ENCODE assay signal across 15 cellular contexts in the genomic region with DNA sequence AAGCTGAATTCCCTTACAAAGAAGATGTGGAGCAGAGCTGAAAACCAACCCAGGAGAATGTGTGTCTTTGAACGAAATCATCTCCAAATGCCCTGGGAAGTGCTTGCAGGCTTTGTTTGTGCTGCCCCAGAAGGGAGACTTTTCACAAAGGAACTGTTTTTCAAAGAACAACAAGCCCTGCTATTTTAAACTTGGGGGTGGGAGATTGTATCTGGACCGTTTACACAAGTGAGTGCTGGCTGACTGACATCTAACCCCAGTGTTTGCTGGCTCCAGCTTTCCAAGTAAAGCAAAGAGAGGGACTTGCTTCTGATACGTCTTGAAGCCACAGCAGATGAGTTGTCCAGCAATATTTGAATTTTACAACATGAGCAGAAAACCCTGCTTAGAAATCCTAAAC. TPM values are rescaled to one million over a fixed set of nuclear protein-coding genes. Genes with fewer than 3 reads are reported as not detected.
A peak's percentile ranks its signal among the peaks of the same experiment; 100 is the strongest.
DNase-seq lines count a peak whose midpoint lies in the region; TF ChIP-seq lines count a peak whose summit lies in the region.
"Had no signal": no experiment of that assay in that cellular context is flagged by ENCODE, and none has a peak within 500 bp of the region (broad histone marks: within the 10 kb centered on the region; RNA-seq: fewer than 3 reads in every experiment).

No MANE protein-coding gene starts in this region.

- TF ChIP-seq CTCF in fibroblast of the aortic adventitia (IDR thresholded peaks at IDR 0.05; ENCODE audit: insufficient read depth, low read length) (no peak), osteocyte (IDR thresholded peaks at IDR 0.05) (no peak), WERI-Rb-1 (IDR thresholded peaks at IDR 0.05; ENCODE audit: low read depth, low read length) (no peak)

- intact Hi-C loops in CD4-positive, alpha-beta memory T cell (cut with micrococcal nuclease) = no loop called here

- no peaks in the 10 kb centered on the region for H3K9me3 ChIP-seq in WERI-Rb-1 (ENCODE audit: severe bottlenecking)
- H3K9me3 ChIP-seq in CD4-positive, alpha-beta memory T cell (ENCODE audit: control insufficient read depth in 1 of 2, low read length in 2 of 2) = no peaks in the 10 kb centered on the region

- no peaks in the 10 kb centered on the region for H3K9me3 Mint-ChIP-seq in osteocyte (ENCODE audit: unreplicated experiment)
- peaks cover 0 to 2% (median 0%) of the 10 kb centered on the region in 8 donors for H3K9me3 Mint-ChIP-seq in CD4-positive, alpha-beta memory T cell
- H3K9me3 Mint-ChIP-seq in activated naive CD8-positive, alpha-beta T cell treated with anti-CD3 and anti-CD28 coated beads for 36 hours = no peaks in the 10 kb centered on the region
- H3K9me3 Mint-ChIP-seq: stimulated activated naive CD8-positive, alpha-beta T cell treated with anti-CD3 and anti-CD28 coated beads, Interleukin-15, Interleukin-2, amounts not matched to agents 100 ng/mL and 50 ng/mL, for 24 hours had no signal

- no peaks in the 10 kb centered on the region for H3K36me3 ChIP-seq in WERI-Rb-1
- no peaks in the 10 kb centered on the region for H3K36me3 ChIP-seq in CD4-positive, alpha-beta memory T cell (ENCODE audit: insufficient read depth, low read length)

- peak overlapping the region; percentile 54 for H3K27ac Mint-ChIP-seq in osteocyte (ENCODE audit: unreplicated experiment)
- H3K27ac Mint-ChIP-seq in CD4-positive, alpha-beta memory T cell = no peak overlapping the region
- H3K27ac Mint-ChIP-seq in activated naive CD8-positive, alpha-beta T cell treated with anti-CD3 and anti-CD28 coated beads for 36 hours = no peak overlapping the region
- H3K27ac Mint-ChIP-seq: activated naive CD8-positive, alpha-beta T cell; stimulated activated naive CD8-positive, alpha-beta T cell treated with anti-CD3 and anti-CD28 coated beads, Interleukin-15, Interleukin-2, amounts not matched to agents 100 ng/mL and 50 ng/mL, for 24 hours had no signal

- POLR2A ChIA-PET in CD4-positive, alpha-beta memory T cell (lab: Charles Lee; ENCODE audit: partially characterized antibody) = no interaction called here

- H3K27ac ChIP-seq in WERI-Rb-1 = no peak overlapping the region
- no peak overlapping the region for H3K27ac ChIP-seq in CD4-positive, alpha-beta memory T cell (ENCODE audit: low read depth, low read length)

- CTCF ChIA-PET in CD4-positive, alpha-beta memory T cell (lab: Charles Lee; ENCODE audit: partially characterized antibody) = no interaction called here

- peak overlapping the region; percentile 78 for H3K4me3 ChIP-seq in fibroblast of the aortic adventitia (ENCODE audit: low read depth, low read length)
- H3K4me3 ChIP-seq in WERI-Rb-1 (ENCODE audit: low read depth, low read length) = no peak overlapping the region
- H3K4me3 ChIP-seq in CD4-positive, alpha-beta memory T cell (ENCODE audit: low read length in 2 of 2) = no peak overlapping the region
- H3K4me3 ChIP-seq: K562 had no signal

- no peaks in the 10 kb centered on the region for H3K27me3 Mint-ChIP-seq in osteocyte (ENCODE audit: unreplicated experiment)
- peaks cover 32 to 37% of the 10 kb centered on the region in 2 donors for H3K27me3 Mint-ChIP-seq in CD4-positive, alpha-beta memory T cell
- H3K27me3 Mint-ChIP-seq in activated naive CD8-positive, alpha-beta T cell treated with anti-CD3 and anti-CD28 coated beads for 36 hours = peaks cover 53% of the 10 kb centered on the region

- H3K4me1 Mint-ChIP-seq in osteocyte (ENCODE audit: unreplicated experiment) = peaks cover 48% of the 10 kb centered on the region
- H3K4me1 Mint-ChIP-seq in CD4-positive, alpha-beta memory T cell = peaks cover 0 to 11% (median 3%) of the 10 kb centered on the region in 4 donors
- peaks cover 8% of the 10 kb centered on the region for H3K4me1 Mint-ChIP-seq in activated naive CD8-positive, alpha-beta T cell treated with anti-CD3 and anti-CD28 coated beads for 36 hours

- H3K27me3 ChIP-seq in WERI-Rb-1 (ENCODE audit: insufficient read depth, low read depth, severe bottlenecking) = peaks cover 86% of the 10 kb centered on the region
- peaks cover 10% of the 10 kb centered on the region for H3K27me3 ChIP-seq in CD4-positive, alpha-beta memory T cell (ENCODE audit: insufficient read depth, low read length)

- H3K4me3 Mint-ChIP-seq in osteocyte (ENCODE audit: unreplicated experiment) = peak overlapping the region; percentile 74
- no peak overlapping the region for H3K4me3 Mint-ChIP-seq in CD4-positive, alpha-beta memory T cell
- no peak overlapping the region for H3K4me3 Mint-ChIP-seq in activated naive CD8-positive, alpha-beta T cell treated with anti-CD3 and anti-CD28 coated beads for 36 hours
- H3K4me3 Mint-ChIP-seq: activated naive CD8-positive, alpha-beta T cell; stimulated activated naive CD8-positive, alpha-beta T cell treated with anti-CD3 and anti-CD28 coated beads, Interleukin-15, Interleukin-2, amounts not matched to agents 100 ng/mL and 50 ng/mL, for 24 hours had no signal

- H3K4me1 ChIP-seq in CD4-positive, alpha-beta memory T cell (ENCODE audit: insufficient read depth, low read length) = no peaks in the 10 kb centered on the region

- H3K36me3 Mint-ChIP-seq in osteocyte (ENCODE audit: unreplicated experiment) = no peaks in the 10 kb centered on the region
- H3K36me3 Mint-ChIP-seq in CD4-positive, alpha-beta memory T cell = no peaks in the 10 kb centered on the region
- H3K36me3 Mint-ChIP-seq in activated naive CD8-positive, alpha-beta T cell treated with anti-CD3 and anti-CD28 coated beads for 36 hours = no peaks in the 10 kb centered on the region
- H3K36me3 Mint-ChIP-seq: activated naive CD8-positive, alpha-beta T cell had no signal

- peak; percentile 51 for DNase-seq in ELF-1 (ENCODE audit: low read depth, low spot score)
- DNase-seq in RPMI7951 (ENCODE audit: low read depth) = peak; percentile 31
- peak; percentile 30 for DNase-seq in fibroblast of the aortic adventitia (ENCODE audit: low read depth)
- DNase-seq in osteocyte (ENCODE audit: extremely low spot score, unreplicated experiment) = no peak
- DNase-seq in WERI-Rb-1 = no peak
- DNase-seq in CD4-positive, alpha-beta memory T cell = no peak
- DNase-seq in OCI-M1 (lab: John Stamatoyannopoulos, UW) = no peak
- no peak for DNase-seq in activated naive CD8-positive, alpha-beta T cell treated with anti-CD3 and anti-CD28 coated beads for 36 hours
- DNase-seq: activated CD4-positive, alpha-beta T cell treated with anti-CD3 and anti-CD28 coated beads for 1 hour; left colon; NCI-H2227 treated with DMSO at 0.1 percent for 48 hours; SIG-M5 had no signal

RNA-seq across cellular contexts. Expression of a gene that starts 1.6 kb away (rescaled TPM):
- 30.0 and 31.7 TPM in 2 replicates for total RNA-seq in RPMI7951 (2014; rRNA removed; shearing (Covaris generic))
- total RNA-seq in fibroblast of the aortic adventitia (ENCODE audit: low replicate concordance) = 13.0 and 21.8 TPM in 2 replicates
- 13.9 and 15.5 TPM in 2 replicates for total RNA-seq in osteocyte
- total RNA-seq in CD4-positive, alpha-beta memory T cell = under 1 TPM in 1 of 2 experiments, not detected in 1; 0.17 TPM
- not detected for polyA plus RNA-seq in CD4-positive, alpha-beta memory T cell
- total RNA-seq in activated naive CD8-positive, alpha-beta T cell treated with anti-CD3 and anti-CD28 coated beads for 36 hours = not detected
- polyA plus RNA-seq: K562 had no signal

RNA-seq across cellular contexts. Expression of a gene that starts 46.0 kb away (rescaled TPM):
- not detected in 2 replicates for total RNA-seq in RPMI7951 (2014; rRNA removed; shearing (Covaris generic))
- not detected in 2 replicates for total RNA-seq in fibroblast of the aortic adventitia (ENCODE audit: low replicate concordance)
- not detected in 2 replicates for total RNA-seq in osteocyte
- total RNA-seq in CD4-positive, alpha-beta memory T cell = not detected
- polyA plus RNA-seq in CD4-positive, alpha-beta memory T cell = not detected
- not detected for total RNA-seq in activated naive CD8-positive, alpha-beta T cell treated with anti-CD3 and anti-CD28 coated beads for 36 hours
- total RNA-seq: K562, left colon had no signal
- polyA plus RNA-seq: K562 had no signal

Comparison
In these comparisons a context has a peak if more than half of its experiments do, and no peak if none do; other contexts are left out.
1. DNase-seq: peak in ELF-1 (single experiment), RPMI7951 (single experiment) and fibroblast of the aortic adventitia (single experiment); none in osteocyte (single experiment), WERI-Rb-1 (single experiment), CD4-positive, alpha-beta memory T cell (0 of 5), OCI-M1 (single experiment) and activated naive CD8-positive, alpha-beta T cell treated with anti-CD3 and anti-CD28 coated beads for 36 hours (single experiment).
2. RNA of a gene that starts 1.6 kb away (total RNA-seq): 30.0 to 31.7 TPM in RPMI7951, 13.9 to 15.5 TPM in osteocyte and 13.0 to 21.8 TPM in fibroblast of the aortic adventitia; 0.17 TPM in CD4-positive, alpha-beta memory T cell and not detected in activated naive CD8-positive, alpha-beta T cell treated with anti-CD3 and anti-CD28 coated beads for 36 hours; every median in the first group is over 10 times any median in the second.